ENCODE assay signal across 8 cellular contexts in the genomic region with DNA sequence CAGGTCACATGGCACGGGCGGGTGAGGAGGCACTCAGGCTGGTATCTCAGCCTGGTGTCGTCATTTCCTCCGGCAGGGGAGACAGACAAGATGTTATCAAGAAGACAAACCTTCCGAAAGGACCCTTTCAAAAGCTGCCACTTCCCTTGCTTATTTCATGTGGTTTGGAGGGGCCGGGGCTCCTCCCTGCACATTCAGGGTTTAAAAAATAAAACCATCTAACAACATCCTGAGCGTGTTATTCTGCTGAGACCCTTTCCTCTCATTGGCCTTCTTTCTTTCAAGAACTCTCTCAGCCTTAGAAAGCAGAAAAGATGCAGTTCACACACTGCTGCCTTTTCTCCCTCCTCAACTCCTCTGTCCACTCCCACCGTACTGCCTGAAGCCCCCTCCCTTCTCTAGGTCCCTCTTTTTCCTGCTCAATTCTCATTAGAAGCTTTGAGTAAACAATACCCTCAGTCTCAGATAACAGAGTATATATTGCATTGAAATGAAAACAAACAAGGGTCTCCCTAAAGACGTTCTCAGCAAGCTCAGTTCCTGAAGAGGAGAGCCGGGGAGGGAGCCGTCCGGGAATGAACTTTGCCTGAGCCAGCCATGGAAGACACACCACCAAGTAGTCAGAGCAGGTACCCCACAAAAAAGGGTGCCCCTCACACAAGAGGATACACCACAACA. TPM values are rescaled to one million over a fixed set of nuclear protein-coding genes. Genes with fewer than 3 reads are reported as not detected.
DNase-seq lines count a peak whose midpoint lies in the region; ATAC-seq, FAIRE-seq and TF ChIP-seq lines count a peak whose summit lies in the region.

No MANE protein-coding gene starts in this region.

- peak overlapping the region; percentile 30 for H3K27ac Mint-ChIP-seq in glutamatergic neuron (ENCODE audit: unreplicated experiment)

- H3K4me1 Mint-ChIP-seq in glutamatergic neuron (ENCODE audit: low read depth, unreplicated experiment) = peaks cover 51% of the 10 kb centered on the region

- H3K4me2 ChIP-seq in Karpas-422 (ENCODE audit: low read depth, low read length, poor library complexity, severe bottlenecking) = peak overlapping the region; percentile 42

- no peak overlapping the region for H2AFZ ChIP-seq in Karpas-422 (ENCODE audit: low read length)

- 0 out of 2 replicates have a peak, but pooled peaks cover 2% of the 10 kb centered on the region for H3K4me1 ChIP-seq in Karpas-422 (ENCODE audit: low read length)

- no peak overlapping the region for H3K9ac ChIP-seq in Karpas-422 (ENCODE audit: low read length)

- FAIRE-seq in D721Med (lab: Jason Lieb, UNC) = no peak

- H3K4me3 Mint-ChIP-seq in glutamatergic neuron (ENCODE audit: unreplicated experiment) = no peak overlapping the region

- H3K36me3 Mint-ChIP-seq in glutamatergic neuron (ENCODE audit: unreplicated experiment) = no peaks in the 10 kb centered on the region

- H3K27me3 ChIP-seq in Karpas-422 (ENCODE audit: low read length) = no peaks in the 10 kb centered on the region; the same call in 1 of the 2 replicates

- H3K4me3 ChIP-seq in Karpas-422 (ENCODE audit: low read length) = no peak overlapping the region

- no peaks in the 10 kb centered on the region for H3K9me3 ChIP-seq in Karpas-422 (ENCODE audit: low read length)

- no peak overlapping the region for H3K27ac ChIP-seq in Karpas-422 (ENCODE audit: low read length)

- no peaks in the 10 kb centered on the region for H4K20me1 ChIP-seq in Karpas-422 (ENCODE audit: insufficient read depth, low read depth, low read length)

- TF ChIP-seq CTCF in glutamatergic neuron (IDR thresholded peaks at IDR 0.05; ENCODE audit: partially characterized antibody, unreplicated experiment) = no peak
- no peak for TF ChIP-seq CTCF in D721Med (IDR thresholded peaks at IDR 0.05; ENCODE audit: insufficient read depth, missing control alignments)

- H3K27me3 Mint-ChIP-seq in glutamatergic neuron (ENCODE audit: unreplicated experiment) = peaks cover 3% of the 10 kb centered on the region

- H3K9me2 ChIP-seq in Karpas-422 (replicated peaks; ENCODE audit: insufficient read depth, low read length) = no peaks in the 10 kb centered on the region

- H3K79me2 ChIP-seq in Karpas-422 (ENCODE audit: low read length) = no peaks in the 10 kb centered on the region

- DNase-seq in Karpas-422 = no peak
- DNase-seq in activated T-cell treated with anti-CD3 and anti-CD28 coated beads for 1 hour (ENCODE audit: low read depth) = peak; percentile 70
- no peak for DNase-seq in glutamatergic neuron
- peak in 2 of 3 donors; percentile 68 to 69 for DNase-seq in stimulated activated CD4-positive, alpha-beta T cell treated with anti-CD3 and anti-CD28 coated beads, TNF-alpha, amount 100 ng/mL, for 1 hour (ENCODE audit: low read depth in 3 of 3, low spot score in 1 of 3)
- DNase-seq in NCI-H774 (lab: John Stamatoyannopoulos, UW) = no peak
- no peak for DNase-seq in iPS-NIHi7 (ENCODE audit: extremely low spot score)
- no peak for DNase-seq in D721Med (ENCODE audit: insufficient read length, low spot score)

- H3K36me3 ChIP-seq in Karpas-422 (ENCODE audit: insufficient read depth, low read length) = no peaks in the 10 kb centered on the region

- peaks cover 6% of the 10 kb centered on the region for H3K9me3 Mint-ChIP-seq in glutamatergic neuron (ENCODE audit: unreplicated experiment)

- ATAC-seq in GM19438 (IDR thresholded peaks at IDR 0.05; ENCODE audit: low read depth, unreplicated experiment) = peak; percentile 49

RNA-seq across cellular contexts. Expression of gene SMAD7, which starts 9.8 kb away (rescaled TPM):
- 1.3 and 2.1 TPM in 2 replicates for total RNA-seq in Karpas-422 (2014; rRNA removed; shearing (Covaris generic); ENCODE audit: low replicate concordance)
- total RNA-seq in glutamatergic neuron (ENCODE audit: unreplicated experiment) = 10.8 TPM

Comparison
In these comparisons a context has a peak if more than half of its experiments do, and no peak if none do; other contexts are left out.
1. DNase-seq: peak in activated T-cell treated with anti-CD3 and anti-CD28 coated beads for 1 hour (single experiment) and stimulated activated CD4-positive, alpha-beta T cell treated with anti-CD3 and anti-CD28 coated beads, TNF-alpha, amount 100 ng/mL, for 1 hour (2 of 3); none in Karpas-422 (single experiment), glutamatergic neuron (single experiment), NCI-H774 (single experiment), iPS-NIHi7 (single experiment) and D721Med (single experiment).